Comparison of ENCODE assay signal across 22 cellular contexts in genomic region chr7:98816925-98817710, GRCh38. TPM values are rescaled to one million over a fixed set of nuclear protein-coding genes. Genes with fewer than 3 reads are reported as not detected.
DNase-seq lines count a peak whose midpoint lies in the region; ATAC-seq, FAIRE-seq and TF ChIP-seq lines count a peak whose summit lies in the region.
"Had no signal": no experiment of that assay in that cellular context is flagged by ENCODE, and none has a peak within 500 bp of the region (broad histone marks: within the 10 kb centered on the region; RNA-seq: fewer than 3 reads in every experiment).

No MANE protein-coding gene starts in this region.

- CTCF ChIA-PET in HEK293 (lab: Yijun Ruan, JAX) = interaction anchor here (0.8 to 1.5 kb wide), 3 partner anchors 12 to 16 kb away, joined by 3 to 4 read pairs (median 4); no protein-coding TSS in a partner anchor

- H3K9me3 ChIP-seq in heart right ventricle (no peaks in the 10 kb centered on the region), HEK293 (ENCODE audit: control insufficient read depth, insufficient read depth, low read depth, low read length) (no peaks in the 10 kb centered on the region), thoracic aorta (no peaks in the 10 kb centered on the region)

- H3K36me3 ChIP-seq in heart right ventricle (no peaks in the 10 kb centered on the region), HEK293 (ENCODE audit: control insufficient read depth in 2 of 2, insufficient read depth in 1 of 2, low read length in 2 of 2) (no peaks in the 10 kb centered on the region), bronchial epithelial cell (ENCODE audit: control insufficient read depth, insufficient read depth, low read length) (no peaks in the 10 kb centered on the region), thoracic aorta (no peaks in the 10 kb centered on the region)

- H3K27me3 ChIP-seq in heart right ventricle (no peaks in the 10 kb centered on the region), bronchial epithelial cell (ENCODE audit: control insufficient read depth, insufficient read depth, low read length) (no peaks in the 10 kb centered on the region), thoracic aorta (replicated peaks; ENCODE audit: insufficient read depth) (no peaks in the 10 kb centered on the region)

- 77 to 80% methylated on average over 3 of the region's 3 CpGs for WGBS in heart right ventricle, 2 donors

- H3K4me3 ChIP-seq in heart right ventricle = no peak overlapping the region
- H3K4me3 ChIP-seq in HEK293 (ENCODE audit: low read depth, low read length) = no peak overlapping the region
- no peak overlapping the region for H3K4me3 ChIP-seq in bronchial epithelial cell (ENCODE audit: low read depth, low read length)
- no peak overlapping the region for H3K4me3 ChIP-seq in thoracic aorta

- FAIRE-seq in bronchial epithelial cell (lab: Jason Lieb, UNC) = peak; percentile 85
- FAIRE-seq: G401.6 had no signal

- H3K4me1 ChIP-seq in heart right ventricle (peaks cover 0 to 20% (median 5%) of the 10 kb centered on the region in 9 donors), HEK293 (ENCODE audit: control insufficient read depth, insufficient read depth, low read length) (no peaks in the 10 kb centered on the region), thoracic aorta (ENCODE audit: control insufficient read depth in 1 of 2, low read depth in 2 of 2) (peaks cover 23 to 55% of the 10 kb centered on the region in 2 donors)

- POLR2A ChIA-PET in HEK293 (lab: Yijun Ruan, JAX) = no interaction called here

- ATAC-seq in heart right ventricle (no peak), left ventricle myocardium superior (no peak), thoracic aorta (ENCODE audit: insufficient number of reproducible peaks, low FRiP score, low read depth) (no peak), HG02763 (IDR thresholded peaks at IDR 0.05; ENCODE audit: unreplicated experiment) (no peak)
- ATAC-seq: CD8-positive, alpha-beta T cell had no signal

- intact Hi-C loops in heart right ventricle (cut with DNase I) (loop anchor here in 1 of 10 donors (1.0 kb wide), 1 partner anchor 9 kb away; no protein-coding TSS in a partner anchor), left ventricle myocardium superior (cut with micrococcal nuclease) (no loop called here)

- TF ChIP-seq POLR2A in erythroblast (IDR thresholded peaks at IDR 0.05; ENCODE audit: low read length) = no peak

- peak overlapping the region in 9 of 10 donors; percentile 56 to 87 (median 83) for H3K27ac ChIP-seq in heart right ventricle
- H3K27ac ChIP-seq in HEK293 (ENCODE audit: extremely low read depth, low read depth, low read length) = no peak overlapping the region
- peak overlapping the region; percentile 84 to 99 for H3K27ac ChIP-seq in thoracic aorta

- no peak for DNase-seq in heart right ventricle
- DNase-seq in left ventricle myocardium superior = no peak
- DNase-seq in bronchial epithelial cell (ENCODE audit: low read depth) = no peak
- no peak for DNase-seq in thoracic aorta (ENCODE audit: low spot score)
- DNase-seq in NK-92 (lab: John Stamatoyannopoulos, UW; ENCODE audit: unreplicated experiment) = no peak
- no peak for DNase-seq in erythroblast (lab: John Stamatoyannopoulos, UW)
- DNase-seq: 8988T; AML-193; Calu3; CD8-positive, alpha-beta T cell; DMS153; H7; HFFc6; NCI-H1694 treated with DMSO at 0.1 percent for 48 hours; NCI-H2081 treated with DMSO at 0.1 percent for 48 hours; NCI-H2171 treated with DMSO at 0.1 percent for 48 hours; NCI-H526; SHP77; SW 1271 had no signal

- no peak for TF ChIP-seq CTCF in heart right ventricle (IDR thresholded peaks at IDR 0.05)
- TF ChIP-seq CTCF in HEK293 (tag by site-specific recombination; IDR thresholded peaks at IDR 0.05) = no peak
- no peak for TF ChIP-seq CTCF in bronchial epithelial cell (IDR thresholded peaks at IDR 0.05; ENCODE audit: insufficient read depth, low read length, severe bottlenecking)
- TF ChIP-seq CTCF in thoracic aorta (IDR thresholded peaks at IDR 0.05) = no peak

TF ChIP-seq in HEK293, 187 proteins besides CTCF, POLR2A, EP300 and RAD21 (continues in another document):
- peak; percentile 81; the same call in 1 of the 2 replicates for TF ChIP-seq ZNF311 (tag by site-specific recombination; IDR thresholded peaks at IDR 0.05; ENCODE audit: borderline replicate concordance)
- no peak for TF ChIP-seq ZNF292 (tag by site-specific recombination; IDR thresholded peaks at IDR 0.05; ENCODE audit: borderline replicate concordance, low read depth)
- TF ChIP-seq, protein P1, sequence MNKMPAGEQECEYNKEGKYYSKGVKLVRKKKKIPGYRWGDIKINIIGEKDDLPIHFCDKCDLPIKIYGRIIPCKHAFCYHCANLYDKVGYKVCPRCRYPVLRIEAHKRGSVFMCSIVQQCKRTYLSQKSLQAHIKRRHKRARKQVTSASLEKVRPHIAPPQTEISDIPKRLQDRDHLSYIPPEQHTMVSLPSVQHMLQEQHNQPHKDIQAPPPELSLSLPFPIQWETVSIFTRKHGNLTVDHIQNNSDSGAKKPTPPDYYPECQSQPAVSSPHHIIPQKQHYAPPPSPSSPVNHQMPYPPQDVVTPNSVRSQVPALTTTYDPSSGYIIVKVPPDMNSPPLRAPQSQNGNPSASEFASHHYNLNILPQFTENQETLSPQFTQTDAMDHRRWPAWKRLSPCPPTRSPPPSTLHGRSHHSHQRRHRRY (tag by site-specific recombination; IDR thresholded peaks at IDR 0.05) = no peak
- no peak for TF ChIP-seq ZNF202 (tag by site-specific recombination; IDR thresholded peaks at IDR 0.05; ENCODE audit: borderline replicate concordance)
- 0 out of 2 replicates have a peak, but pooled peaks have one; percentile 10 for TF ChIP-seq ZFHX2 (tag by site-specific recombination; conservative IDR thresholded peaks at IDR 0.05)
- no peak for TF ChIP-seq GLIS1 (tag by site-specific recombination; IDR thresholded peaks at IDR 0.05)
- no peak for TF ChIP-seq AEBP2 (tag by site-specific recombination; IDR thresholded peaks at IDR 0.05; ENCODE audit: borderline replicate concordance)
- TF ChIP-seq ZBTB8A (tag by site-specific recombination; IDR thresholded peaks at IDR 0.05) = no peak
- TF ChIP-seq, protein P2, sequence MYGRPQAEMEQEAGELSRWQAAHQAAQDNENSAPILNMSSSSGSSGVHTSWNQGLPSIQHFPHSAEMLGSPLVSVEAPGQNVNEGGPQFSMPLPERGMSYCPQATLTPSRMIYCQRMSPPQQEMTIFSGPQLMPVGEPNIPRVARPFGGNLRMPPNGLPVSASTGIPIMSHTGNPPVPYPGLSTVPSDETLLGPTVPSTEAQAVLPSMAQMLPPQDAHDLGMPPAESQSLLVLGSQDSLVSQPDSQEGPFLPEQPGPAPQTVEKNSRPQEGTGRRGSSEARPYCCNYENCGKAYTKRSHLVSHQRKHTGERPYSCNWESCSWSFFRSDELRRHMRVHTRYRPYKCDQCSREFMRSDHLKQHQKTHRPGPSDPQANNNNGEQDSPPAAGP (tag by site-specific recombination; IDR thresholded peaks at IDR 0.05) = no peak
- no peak for TF ChIP-seq ZNF366 (tag by site-specific recombination; conservative IDR thresholded peaks at IDR 0.05)
- TF ChIP-seq ZNF10 (tag by site-specific recombination; IDR thresholded peaks at IDR 0.05) = no peak
- TF ChIP-seq ZNF214 (tag by site-specific recombination; IDR thresholded peaks at IDR 0.05; ENCODE audit: borderline replicate concordance) = no peak
- no peak for TF ChIP-seq ZNF654 (tag by site-specific recombination; IDR thresholded peaks at IDR 0.05; ENCODE audit: low read depth)
- no peak for TF ChIP-seq ZNF48 (tag by site-specific recombination; IDR thresholded peaks at IDR 0.05)
- TF ChIP-seq, protein P3, sequence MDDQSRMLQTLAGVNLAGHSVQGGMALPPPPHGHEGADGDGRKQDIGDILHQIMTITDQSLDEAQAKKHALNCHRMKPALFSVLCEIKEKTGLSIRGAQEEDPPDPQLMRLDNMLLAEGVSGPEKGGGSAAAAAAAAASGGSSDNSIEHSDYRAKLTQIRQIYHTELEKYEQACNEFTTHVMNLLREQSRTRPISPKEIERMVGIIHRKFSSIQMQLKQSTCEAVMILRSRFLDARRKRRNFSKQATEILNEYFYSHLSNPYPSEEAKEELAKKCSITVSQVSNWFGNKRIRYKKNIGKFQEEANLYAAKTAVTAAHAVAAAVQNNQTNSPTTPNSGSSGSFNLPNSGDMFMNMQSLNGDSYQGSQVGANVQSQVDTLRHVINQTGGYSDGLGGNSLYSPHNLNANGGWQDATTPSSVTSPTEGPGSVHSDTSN (CRISPR knock-in tag; IDR thresholded peaks at IDR 0.05) = no peak
- TF ChIP-seq ZXDB (tag by site-specific recombination; IDR thresholded peaks at IDR 0.05) = no peak
- no peak for TF ChIP-seq SP2 (tag by site-specific recombination; IDR thresholded peaks at IDR 0.05)
- no peak for TF ChIP-seq ZNF18 (tag by site-specific recombination; IDR thresholded peaks at IDR 0.05)
- TF ChIP-seq ZNF677 (tag by site-specific recombination; IDR thresholded peaks at IDR 0.05) = no peak
- no peak for TF ChIP-seq SCRT1 (tag by site-specific recombination; IDR thresholded peaks at IDR 0.05; ENCODE audit: borderline replicate concordance)

RNA-seq across cellular contexts. Expression of gene TMEM130, which starts 52.7 kb away (rescaled TPM):
- total RNA-seq in heart right ventricle (1 to 10 TPM in 1 of 10 donors, under 1 TPM in 1, not detected in 8; 0.29 to 1.5 TPM), left ventricle myocardium superior (not detected), bronchial epithelial cell (not detected in 2 replicates), thoracic aorta (10 to 100 TPM; 26.2 to 57.0 TPM)
- polyA plus RNA-seq in heart right ventricle = under 1 TPM; 0.12 to 0.22 TPM
- total RNA-seq: Calu3; CD8-positive, alpha-beta T cell had no signal

Comparison
In these comparisons a context has a peak if more than half of its experiments do, and no peak if none do; other contexts are left out.
1. RNA of gene TMEM130, which starts 52.7 kb away (total RNA-seq): 26.2 to 57.0 TPM in thoracic aorta; 0.29 to 1.5 TPM in heart right ventricle, not detected in left ventricle myocardium superior (single experiment) and not detected in bronchial epithelial cell; every median in the first group is over 10 times any median in the second.